ENCODE assay signal across 11 cellular contexts in genomic region chr3:80334534-80334933, GRCh38.
"Had no signal": no experiment of that assay in that cellular context is flagged by ENCODE, and none has a peak within 500 bp of the region (broad histone marks: within the 10 kb centered on the region; RNA-seq: fewer than 3 reads in every experiment).

No MANE protein-coding gene starts in this region.

- FAIRE-seq: H1, H54 had no signal

- H3K9ac ChIP-seq: GM23248 had no signal

- H3K9me3 ChIP-seq: HAP-1 had no signal

- H3K4me3 ChIP-seq: GM23248, GM23338, HAP-1 had no signal

- H3K4me2 ChIP-seq: GM23338 had no signal

- H3K27ac ChIP-seq: GM23248 had no signal

- H3K36me3 ChIP-seq: HAP-1 had no signal

- ATAC-seq: GM23338, HCT116 had no signal

- H2AFZ ChIP-seq: GM23248, GM23338 had no signal

- DNase-seq: GM23248, GOT3, H7, H9, HCEC 1CT, HFFc6 had no signal

- H3K4me1 ChIP-seq: HAP-1 had no signal
